Comparison of ENCODE assay signal across 26 cellular contexts in the genomic region with DNA sequence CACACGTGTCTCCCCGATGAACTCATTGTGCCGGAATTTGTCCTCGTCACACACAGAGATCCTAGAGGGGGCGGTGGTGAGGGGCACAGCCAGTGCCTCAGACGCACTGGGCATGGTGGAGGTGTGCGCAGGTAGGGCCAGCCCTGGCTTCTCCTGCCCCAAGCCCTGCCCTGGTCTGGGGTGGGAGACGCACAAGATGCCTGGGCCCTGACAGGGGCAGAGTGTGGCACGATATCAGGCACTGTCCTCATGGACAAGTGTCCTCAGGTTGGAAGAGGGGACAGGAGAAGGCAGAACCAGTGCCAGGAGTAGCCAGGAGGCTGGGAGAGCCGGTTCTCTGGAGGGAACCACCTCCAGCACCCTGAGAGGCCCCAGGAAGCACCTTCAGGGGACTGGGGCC. TPM values are rescaled to one million over a fixed set of nuclear protein-coding genes. Genes with fewer than 3 reads are reported as not detected.
DNase-seq lines count a peak whose midpoint lies in the region; ATAC-seq, FAIRE-seq and TF ChIP-seq lines count a peak whose summit lies in the region.
"Had no signal": no experiment of that assay in that cellular context is flagged by ENCODE, and none has a peak within 500 bp of the region (broad histone marks: within the 10 kb centered on the region; RNA-seq: fewer than 3 reads in every experiment).

No MANE protein-coding gene starts in this region.

- H4K91ac ChIP-seq in H1 (replicated peaks; ENCODE audit: insufficient read length, low read length) (no peak overlapping the region), neuronal stem cell (ENCODE audit: low read depth, low read length, poor library complexity) (no peak overlapping the region)

- intact Hi-C loops in natural killer cell (cut with micrococcal nuclease): no loop called here

- POLR2A ChIA-PET in H1 (lab: Charles Lee; ENCODE audit: partially characterized antibody): no interaction called here

- H3K4me3 ChIP-seq in H1 (ENCODE audit: extremely low read depth in 1 of 4, insufficient read depth in 2 of 4, low read depth in 3 of 4, low read length in 4 of 4) (no peak overlapping the region), neuronal stem cell (ENCODE audit: low read length in 2 of 2) (no peak overlapping the region)
- H3K4me3 ChIP-seq: A549; BLaER1 treated with 17β-estradiol and CSF1 and Interleukin-3, amounts not matched to agents 10 nM and 100 nM; GM12878; GM23248; HAP-1 had no signal

- peak overlapping the region; percentile 6 for H3K56ac ChIP-seq in H1 (replicated peaks; ENCODE audit: insufficient read length, low read depth, low read length)

- H2BK120ac ChIP-seq in H1 (replicated peaks; ENCODE audit: low read depth, low read length) (no peak overlapping the region), neuronal stem cell (ENCODE audit: low read depth, low read length) (no peak overlapping the region)

- peak; percentile 53 for DNase-seq in natural killer cell treated with Interleukin-12 subunit alpha and Interleukin-12 subunit beta and Interleukin-15 and Interleukin-18, amount 100 ng/mL, for 72 hours (ENCODE audit: low spot score)
- DNase-seq in natural killer cell (no peak), H1 (ENCODE audit: low read depth in 1 of 2, low spot score in 2 of 2) (no peak), neuronal stem cell (ENCODE audit: low spot score) (no peak), occipital lobe (lab: John Stamatoyannopoulos, UW) (no peak), NCI-H146 treated with DMSO at 0.1 percent for 48 hours (lab: John Stamatoyannopoulos, UW; ENCODE audit: unreplicated experiment) (no peak)
- no peak for DNase-seq in stimulated activated CD8-positive, alpha-beta memory T cell treated with anti-CD3 and anti-CD28 coated beads, Interleukin-4, amount 100 ng/mL, for 48 hours
- DNase-seq: 8988T; ACHN; AML-193; BE2C; CD4-positive, alpha-beta T cell; CD8-positive, alpha-beta memory T cell; DMS 273 treated with DMSO at 0.1 percent for 48 hours; DMS79; EL; GDM1; GM23248 had no signal

- H2BK20ac ChIP-seq in H1 (ENCODE audit: low read length): no peak overlapping the region

- TF ChIP-seq RAD21 in H1 (IDR thresholded peaks at IDR 0.05 in 1 of 2, conservative IDR thresholded peaks at IDR 0.05 in 1 of 2; ENCODE audit: low read depth in 2 of 2, low read length in 2 of 2): no peak

- H3K4me1 Mint-ChIP-seq in natural killer cell treated with Interleukin-12 subunit alpha and Interleukin-12 subunit beta and Interleukin-15 and Interleukin-18, amount 100 ng/mL, for 72 hours (ENCODE audit: low read depth in 2 of 2): no peaks in the 10 kb centered on the region
- no peaks in the 10 kb centered on the region for H3K4me1 Mint-ChIP-seq in natural killer cell
- H3K4me1 Mint-ChIP-seq: CD8-positive, alpha-beta memory T cell had no signal

- H3K36me3 ChIP-seq in H1 (ENCODE audit: control insufficient read depth in 2 of 4, insufficient read depth in 4 of 4, low read length in 3 of 4) (no peaks in the 10 kb centered on the region), neuronal stem cell (replicated peaks in 1 of 2; ENCODE audit: control insufficient read depth in 2 of 2, insufficient read depth in 2 of 2, low read length in 2 of 2) (no peaks in the 10 kb centered on the region)
- H3K36me3 ChIP-seq: BE2C; BLaER1 treated with 17β-estradiol and CSF1 and Interleukin-3, amounts not matched to agents 10 nM and 100 nM; HAP-1 had no signal

- H3K23ac ChIP-seq in H1 (ENCODE audit: insufficient read length): no peak overlapping the region
- H3K23ac ChIP-seq in neuronal stem cell (ENCODE audit: low read depth, low read length, poor library complexity): peak overlapping the region; percentile 16

- H3K9me3 Mint-ChIP-seq in natural killer cell treated with Interleukin-12 subunit alpha and Interleukin-12 subunit beta and Interleukin-15 and Interleukin-18, amount 100 ng/mL, for 72 hours: no peaks in the 10 kb centered on the region
- H3K9me3 Mint-ChIP-seq in natural killer cell: no peaks in the 10 kb centered on the region
- H3K9me3 Mint-ChIP-seq: CD4-positive, alpha-beta T cell; CD8-positive, alpha-beta memory T cell had no signal

- no peaks in the 10 kb centered on the region for H3K36me3 Mint-ChIP-seq in natural killer cell treated with Interleukin-12 subunit alpha and Interleukin-12 subunit beta and Interleukin-15 and Interleukin-18, amount 100 ng/mL, for 72 hours
- H3K36me3 Mint-ChIP-seq in natural killer cell: no peaks in the 10 kb centered on the region
- H3K36me3 Mint-ChIP-seq: CD14-positive monocyte had no signal

- no peak for ATAC-seq in natural killer cell treated with Interleukin-12 subunit alpha and Interleukin-12 subunit beta and Interleukin-15 and Interleukin-18, amount 100 ng/mL, for 72 hours
- no peak for ATAC-seq in natural killer cell
- ATAC-seq: A549, GM12878 had no signal

- H3K9ac ChIP-seq in H1 (replicated peaks in 1 of 4; ENCODE audit: extremely low read depth in 1 of 4, low read depth in 3 of 4, low read length in 3 of 4): no peak overlapping the region
- no peak overlapping the region for H3K9ac ChIP-seq in neuronal stem cell (ENCODE audit: low read depth, low read length, poor library complexity)
- H3K9ac ChIP-seq: BLaER1 treated with 17β-estradiol and CSF1 and Interleukin-3, amounts not matched to agents 10 nM and 100 nM; GM23248 had no signal

- H4K5ac ChIP-seq in H1 (ENCODE audit: insufficient read length, low read depth, low read length): no peak overlapping the region

- TF ChIP-seq POLR2A in H1 (IDR thresholded peaks at IDR 0.05; ENCODE audit: control extremely low read depth in 1 of 2, low read depth in 2 of 2, low read length in 2 of 2): no peak

- 91% methylated on average over 7 of the region's 10 CpGs; no CpG with 5 or more reads in 1 of the 2 experiments for WGBS in H1 (ENCODE audit: extremely low coverage in 1 of 2, insufficient coverage in 1 of 2, insufficient read length in 1 of 2, insufficient replicate concordance in 2 of 2, low coverage in 1 of 2, low lambda C conversion rate in 2 of 2, missing lambda C conversion rate in 1 of 2), 2 experiments
- WGBS in neuronal stem cell (ENCODE audit: extremely low coverage in 2 of 2, insufficient read length in 2 of 2, insufficient replicate concordance in 1 of 2), 2 donors: no CpG with 5 or more reads among the region's 10 CpGs

- H4K8ac ChIP-seq in H1 (ENCODE audit: extremely low read depth, insufficient read depth, low read length): peak overlapping the region; percentile 51; the same call in 1 of the 2 replicates
- no peak overlapping the region for H4K8ac ChIP-seq in neuronal stem cell (ENCODE audit: low read depth, low read length)

- H3K4me3 Mint-ChIP-seq in natural killer cell treated with Interleukin-12 subunit alpha and Interleukin-12 subunit beta and Interleukin-15 and Interleukin-18, amount 100 ng/mL, for 72 hours: no peak overlapping the region
- H3K4me3 Mint-ChIP-seq in natural killer cell: no peak overlapping the region
- H3K4me3 Mint-ChIP-seq: CD14-positive monocyte; CD4-positive, alpha-beta T cell had no signal

- H3K79me1 ChIP-seq in H1 (ENCODE audit: low read depth, low read length) (no peaks in the 10 kb centered on the region), neuronal stem cell (ENCODE audit: low read depth, low read length) (peaks cover 4% of the 10 kb centered on the region)

- no peak for TF ChIP-seq EP300 in H1 (IDR thresholded peaks at IDR 0.05; ENCODE audit: borderline replicate concordance in 1 of 2, low read depth in 2 of 2, low read length in 2 of 2)

- no peaks in the 10 kb centered on the region for H3K27me3 Mint-ChIP-seq in natural killer cell treated with Interleukin-12 subunit alpha and Interleukin-12 subunit beta and Interleukin-15 and Interleukin-18, amount 100 ng/mL, for 72 hours
- no peaks in the 10 kb centered on the region for H3K27me3 Mint-ChIP-seq in natural killer cell (ENCODE audit: low read depth in 2 of 2)
- H3K27me3 Mint-ChIP-seq: CD4-positive, alpha-beta T cell had no signal

- H3K27ac Mint-ChIP-seq in natural killer cell treated with Interleukin-12 subunit alpha and Interleukin-12 subunit beta and Interleukin-15 and Interleukin-18, amount 100 ng/mL, for 72 hours: no peak overlapping the region
- H3K27ac Mint-ChIP-seq in natural killer cell: no peak overlapping the region
- H3K27ac Mint-ChIP-seq: CD4-positive, alpha-beta T cell; CD8-positive, alpha-beta memory T cell had no signal

- no peak for TF ChIP-seq CTCF in natural killer cell (IDR thresholded peaks at IDR 0.05)
- no peak for TF ChIP-seq CTCF in H1 (IDR thresholded peaks at IDR 0.05; ENCODE audit: control extremely low read depth in 1 of 3, insufficient read depth in 1 of 3, low read depth in 1 of 3, low read length in 3 of 3)

- H3K4me1 ChIP-seq in H1 (replicated peaks in 1 of 4; ENCODE audit: control insufficient read depth in 3 of 4, insufficient read depth in 4 of 4, low read length in 3 of 4) (no peaks in the 10 kb centered on the region; a peak in 1 of 7 replicates), neuronal stem cell (ENCODE audit: control insufficient read depth in 2 of 2, insufficient read depth in 1 of 2, low read depth in 1 of 2, low read length in 2 of 2) (peaks cover 0 to 6% of the 10 kb centered on the region in 2 donors)
- H3K4me1 ChIP-seq: A549, BE2C, HAP-1 had no signal

- H3K9me3 ChIP-seq in H1 (ENCODE audit: insufficient read depth in 2 of 2, low read depth in 1 of 2, low read length in 1 of 2) (no peaks in the 10 kb centered on the region), neuronal stem cell (replicated peaks in 1 of 2; ENCODE audit: control insufficient read depth in 2 of 2, insufficient read depth in 1 of 2, low read depth in 1 of 2, low read length in 2 of 2) (peaks cover 0 to 2% of the 10 kb centered on the region in 2 donors)
- H3K9me3 ChIP-seq: A549; BE2C; BLaER1 treated with 17β-estradiol and CSF1 and Interleukin-3, amounts not matched to agents 10 nM and 100 nM; HAP-1 had no signal

- H3K14ac ChIP-seq in H1 (ENCODE audit: insufficient read length): no peak overlapping the region
- no peak overlapping the region for H3K14ac ChIP-seq in neuronal stem cell (ENCODE audit: low read length)

- H3K18ac ChIP-seq in H1 (ENCODE audit: extremely low read depth, low read length) (no peak overlapping the region), neuronal stem cell (ENCODE audit: low read length) (peak overlapping the region; percentile 5)

- H2BK12ac ChIP-seq in H1 (ENCODE audit: low read depth, low read length): peak overlapping the region; percentile 27; the same call in 1 of the 2 replicates
- H2BK12ac ChIP-seq in neuronal stem cell (ENCODE audit: low read length): no peak overlapping the region

- H2AK5ac ChIP-seq in H1 (ENCODE audit: low read depth, low read length) (peak overlapping the region; percentile 53; the same call in 1 of the 2 replicates), neuronal stem cell (ENCODE audit: low read depth, low read length) (no peak overlapping the region)

- H2BK15ac ChIP-seq in H1 (ENCODE audit: low read length) (peak overlapping the region; percentile 72; the same call in 1 of the 2 replicates), neuronal stem cell (ENCODE audit: low read length) (peak overlapping the region; percentile 3)

- no peaks in the 10 kb centered on the region for H3K23me2 ChIP-seq in H1 (ENCODE audit: low read depth, low read length)

- H3K4me2 ChIP-seq in H1 (ENCODE audit: insufficient read depth in 1 of 2, low read depth in 2 of 2, low read length in 2 of 2) (no peak overlapping the region), neuronal stem cell (ENCODE audit: insufficient read depth, low read length, poor library complexity, severe bottlenecking) (no peak overlapping the region)
- H3K4me2 ChIP-seq: A549; BLaER1 treated with 17β-estradiol and CSF1 and Interleukin-3, amounts not matched to agents 10 nM and 100 nM had no signal

- CTCF ChIA-PET in H1 (lab: Charles Lee; ENCODE audit: partially characterized antibody): interaction anchor here (1.2 to 3.5 kb wide), 4 partner anchors 12 to 115 kb away, joined by 3 to 20 read pairs (median 5); no protein-coding TSS in a partner anchor

- H2AFZ ChIP-seq in H1 (ENCODE audit: low read length): no peak overlapping the region
- no peak overlapping the region for H2AFZ ChIP-seq in neuronal stem cell (ENCODE audit: low read length)
- H2AFZ ChIP-seq: GM23248 had no signal

- no peaks in the 10 kb centered on the region for H4K20me1 ChIP-seq in H1 (replicated peaks in 1 of 2; ENCODE audit: control insufficient read depth in 1 of 2, insufficient read depth in 2 of 2, low read length in 2 of 2)

- H3K79me2 ChIP-seq in H1 (ENCODE audit: control insufficient read depth in 1 of 2, insufficient read depth in 2 of 2, low read length in 2 of 2): no peaks in the 10 kb centered on the region

- H3K27me3 ChIP-seq in H1 (replicated peaks in 1 of 4; ENCODE audit: control insufficient read depth in 3 of 4, extremely low read depth in 1 of 4, insufficient read depth in 3 of 4, low read length in 3 of 4) (no peaks in the 10 kb centered on the region), neuronal stem cell (ENCODE audit: control insufficient read depth in 3 of 3, insufficient read depth in 3 of 3, low read depth in 1 of 3, low read length in 3 of 3) (peaks cover 0 to 25% (median 0%) of the 10 kb centered on the region in 3 experiments)
- H3K27me3 ChIP-seq: BE2C; BLaER1 treated with 17β-estradiol and CSF1 and Interleukin-3, amounts not matched to agents 10 nM and 100 nM had no signal

- H3K4ac ChIP-seq in H1 (replicated peaks; ENCODE audit: insufficient read length, low read depth, low read length): no peak overlapping the region
- no peak overlapping the region for H3K4ac ChIP-seq in neuronal stem cell (ENCODE audit: low read length)

- H2BK5ac ChIP-seq in H1 (ENCODE audit: low read depth, low read length) (no peak overlapping the region), neuronal stem cell (ENCODE audit: low read length) (no peak overlapping the region)

- FAIRE-seq in H1 (lab: Jason Lieb, UNC): no peak
- FAIRE-seq: A549, D721Med, GM12878, GM19239, H54 had no signal

- H3K27ac ChIP-seq in H1 (ENCODE audit: low read depth, low read length): no peak overlapping the region
- H3K27ac ChIP-seq in neuronal stem cell (replicated peaks; ENCODE audit: low read length): no peak overlapping the region
- H3K27ac ChIP-seq: A549; BLaER1 treated with 17β-estradiol and CSF1 and Interleukin-3, amounts not matched to agents 10 nM and 100 nM; GM23248 had no signal

RNA-seq across cellular contexts. Expression of gene DOC2B, which starts 20.0 kb away (rescaled TPM):
- total RNA-seq in natural killer cell treated with Interleukin-12 subunit alpha and Interleukin-12 subunit beta and Interleukin-15 and Interleukin-18, amount 100 ng/mL, for 72 hours: 10 to 100 TPM in 1 of 2 donors, 1 to 10 TPM in 1; 3.7 to 17.9 TPM
- total RNA-seq in natural killer cell (under 1 TPM in 2 of 3 donors, not detected in 1; 0.07 to 0.20 TPM), occipital lobe (15.6 TPM)
- 3.3 and 4.0 TPM in 2 replicates for total RNA-seq in H1 (2021; fragmentation: NEBNext Ultra II Directional; extraction: Animal tissue kit (Norgen Biotek cat#: 25700))
- 1.3 and 1.8 TPM in 2 replicates for polyA plus RNA-seq in H1 (2011; rRNA removed)
- 2.2 TPM for polyA plus RNA-seq in H1 (2011; cell fraction: cytosol; rRNA removed)
- polyA plus RNA-seq in H1 (2011; cell fraction: nucleus; rRNA removed): 2.5 TPM
- polyA plus RNA-seq in H1 (2012, experiment 1 of 2): 1.0 to 1.7 TPM (median 1.5 TPM) in 4 replicates
- 1.3 TPM for polyA plus RNA-seq in H1 (2012, experiment 2 of 2)
- 1.3 TPM for polyA plus RNA-seq in H1 (2013, experiment 1 of 2)
- polyA plus RNA-seq in H1 (2013, experiment 2 of 2): 1.1 TPM
- 1.9 and 3.6 TPM in 2 replicates for polyA minus RNA-seq in H1 (2011; rRNA and poly(A)+ RNA removed)
- polyA minus RNA-seq in H1 (2011; cell fraction: cytosol; rRNA and poly(A)+ RNA removed): 2.5 TPM
- 3.1 TPM for polyA minus RNA-seq in H1 (2011; cell fraction: nucleus; rRNA and poly(A)+ RNA removed)
- 5.0 TPM for polyA plus RNA-seq in neuronal stem cell (2013, experiment 1 of 2)
- polyA plus RNA-seq in neuronal stem cell (2013, experiment 2 of 2): 4.9 TPM
- total RNA-seq: GM12878, GM23248 had no signal
- polyA plus RNA-seq: CD8-positive, alpha-beta memory T cell; GM12878 had no signal

RNA-seq across cellular contexts. Expression of gene SCGB1C2, which starts 24.1 kb away (rescaled TPM):
- not detected for total RNA-seq in natural killer cell treated with Interleukin-12 subunit alpha and Interleukin-12 subunit beta and Interleukin-15 and Interleukin-18, amount 100 ng/mL, for 72 hours
- not detected for total RNA-seq in natural killer cell
- not detected in 2 replicates for total RNA-seq in H1 (2021; fragmentation: NEBNext Ultra II Directional; extraction: Animal tissue kit (Norgen Biotek cat#: 25700))
- polyA plus RNA-seq in H1 (2011; rRNA removed): not detected in 2 replicates
- not detected for polyA plus RNA-seq in H1 (2011; cell fraction: cytosol; rRNA removed)
- not detected for polyA plus RNA-seq in H1 (2011; cell fraction: nucleus; rRNA removed)
- polyA plus RNA-seq in H1 (2012, experiment 1 of 2): not detected in 4 replicates
- not detected for polyA plus RNA-seq in H1 (2012, experiment 2 of 2)
- polyA plus RNA-seq in H1 (2013, experiment 1 of 2): not detected
- polyA plus RNA-seq in H1 (2013, experiment 2 of 2): not detected
- polyA minus RNA-seq in H1 (2011; rRNA and poly(A)+ RNA removed): not detected in 2 replicates
- not detected for polyA minus RNA-seq in H1 (2011; cell fraction: cytosol; rRNA and poly(A)+ RNA removed)
- not detected for polyA minus RNA-seq in H1 (2011; cell fraction: nucleus; rRNA and poly(A)+ RNA removed)
- not detected for polyA plus RNA-seq in neuronal stem cell (2013, experiment 1 of 2)
- not detected for polyA plus RNA-seq in neuronal stem cell (2013, experiment 2 of 2)
- not detected for total RNA-seq in occipital lobe
- total RNA-seq: CD4-positive, alpha-beta T cell; CD8-positive, alpha-beta memory T cell; GM12878; GM23248 had no signal
- polyA plus RNA-seq: A549; CD14-positive monocyte; CD8-positive, alpha-beta memory T cell; GM12878; GM23248 had no signal
